18 cellular contexts compared by ENCODE assay signal in genomic region chr10:71816931-71817631, GRCh38. TPM values are rescaled to one million over a fixed set of nuclear protein-coding genes. Genes with fewer than 3 reads are reported as not detected.
DNase-seq lines count a peak whose midpoint lies in the region; ATAC-seq and TF ChIP-seq lines count a peak whose summit lies in the region.
"Had no signal": no experiment of that assay in that cellular context is flagged by ENCODE, and none has a peak within 500 bp of the region (broad histone marks: within the 10 kb centered on the region; RNA-seq: fewer than 3 reads in every experiment).

No MANE protein-coding gene starts in this region.

- intact Hi-C loops in esophagus muscularis mucosa (cut with DNase I) = loop anchor here (10.0 kb wide), 2 partner anchors 252 to 502 kb away; partner anchors contain the start of gene SLC29A3
- intact Hi-C loops in spleen (cut with DNase I; ENCODE audit: low total_unique reads) = loop anchor here (10.0 kb wide), 2 partner anchors 432 to 502 kb away; partner anchors contain the start of gene SLC29A3

- no peak for TF ChIP-seq CTCF in esophagus muscularis mucosa (IDR thresholded peaks at IDR 0.05)
- no peak for TF ChIP-seq CTCF in spleen (IDR thresholded peaks at IDR 0.05 in 8 of 11, conservative IDR thresholded peaks at IDR 0.05 in 3 of 11)
- no peak for TF ChIP-seq CTCF in GM20000 (IDR thresholded peaks at IDR 0.05; ENCODE audit: extremely low read depth, missing control alignments)

- peak overlapping the region; percentile 67 for H3K27ac Mint-ChIP-seq in T-helper 17 cell
- H3K27ac Mint-ChIP-seq: T-helper 2 cell treated with Interferon-gamma antibody and Interleukin-4, amounts not matched to agents 5 μg/mL and 100 μg/mL, for 36 hours had no signal

- H3K4me1 ChIP-seq in esophagus muscularis mucosa (peaks cover 31 to 50% (median 39%) of the 10 kb centered on the region in 4 donors), spleen (peaks cover 4 to 99% (median 68%) of the 10 kb centered on the region in 6 donors)

- ATAC-seq in T-helper 17 cell (no peak), HG02885 (IDR thresholded peaks at IDR 0.05; ENCODE audit: poor library complexity, unreplicated experiment) (no peak)

- H3K4me3 Mint-ChIP-seq in T-helper 17 cell = no peak overlapping the region
- H3K4me3 Mint-ChIP-seq: neural crest cell; T-helper 2 cell treated with Interferon-gamma antibody and Interleukin-4, amounts not matched to agents 5 μg/mL and 100 μg/mL, for 36 hours had no signal

- 64% methylated on average over 7 of the region's 8 CpGs for WGBS in esophagus muscularis mucosa
- WGBS in spleen, 5 donors = 65 to 89% (median 77%) methylated on average over 7 to 8 of the region's 8 CpGs

- H3K36me3 ChIP-seq in esophagus muscularis mucosa (peaks cover 62 to 80% (median 74%) of the 10 kb centered on the region in 4 donors), spleen (peaks cover 12 to 98% (median 71%) of the 10 kb centered on the region in 6 donors)

- H3K4me1 Mint-ChIP-seq in T-helper 17 cell = peaks cover 2% of the 10 kb centered on the region
- H3K4me1 Mint-ChIP-seq: neural crest cell had no signal

- H3K27ac ChIP-seq in esophagus muscularis mucosa (replicated peaks in 1 of 4) = peak overlapping the region; percentile 6 to 55 (median 42)
- H3K27ac ChIP-seq in spleen = peak overlapping the region; percentile 40 to 92 (median 86)

- TF ChIP-seq POLR2A in esophagus muscularis mucosa (IDR thresholded peaks at IDR 0.05; ENCODE audit: low read depth) (no peak), spleen (IDR thresholded peaks at IDR 0.05) (no peak)

- peaks cover 2% of the 10 kb centered on the region for H3K36me3 Mint-ChIP-seq in T-helper 17 cell (ENCODE audit: low read depth)

- H3K4me3 ChIP-seq in esophagus muscularis mucosa (no peak overlapping the region), spleen (peak overlapping the region in 1 of 8 donors; percentile 40)
- H3K4me3 ChIP-seq: coronary artery, testis had no signal

- no peaks in the 10 kb centered on the region for H3K27me3 Mint-ChIP-seq in T-helper 17 cell

- no peaks in the 10 kb centered on the region for H3K27me3 ChIP-seq in esophagus muscularis mucosa
- H3K27me3 ChIP-seq in spleen (replicated peaks in 1 of 7) = no peaks in the 10 kb centered on the region
- H3K27me3 ChIP-seq: testis had no signal

- H3K9me3 ChIP-seq in T-helper 17 cell (ENCODE audit: control insufficient read depth, low read length, poor library complexity, severe bottlenecking) = no peaks in the 10 kb centered on the region
- no peaks in the 10 kb centered on the region for H3K9me3 ChIP-seq in esophagus muscularis mucosa
- H3K9me3 ChIP-seq in spleen = no peaks in the 10 kb centered on the region
- H3K9me3 ChIP-seq: testis had no signal

- no peak for TF ChIP-seq EP300 in esophagus muscularis mucosa (IDR thresholded peaks at IDR 0.05)

- DNase-seq in G401 (ENCODE audit: low spot score) (peak; percentile 65), T-helper 17 cell (no peak), esophagus muscularis mucosa (ENCODE audit: extremely low spot score) (no peak), spleen (peak; percentile 66), GM20000 (ENCODE audit: low spot score) (no peak), AG08395 (ENCODE audit: low spot score) (no peak)
- DNase-seq: activated CD4-positive, CD25-positive, alpha-beta regulatory T cell; activated effector memory CD4-positive, alpha-beta T cell treated with Interleukin-2 at 50 U/mL for 16 hours; erythroblast; KBM-7; NCI-H2029; NCI-H446 treated with DMSO at 0.1 percent for 48 hours; SIG-M5 had no signal

- in situ Hi-C loops in G401 (cut with HindIII; ENCODE audit: low sequenced_read_pairs) = no loop called here

RNA-seq across cellular contexts. Expression of gene PSAP, which starts 34.0 kb away (rescaled TPM):
- total RNA-seq in G401 (2014; rRNA removed; shearing (Covaris generic)) = 582 and 588 TPM in 2 replicates
- total RNA-seq in T-helper 17 cell (100 to 1,000 TPM; 225 to 235 TPM), esophagus muscularis mucosa (100 to 1,000 TPM; 537 to 740 (median 698) TPM), spleen (1,000 to 10,000 TPM; 1,269 to 1,826 (median 1,507) TPM)
- 100 to 1,000 TPM; 363 to 690 (median 437) TPM for polyA plus RNA-seq in spleen

RNA-seq across cellular contexts. Expression of gene VSIR, which starts 43.8 kb away (rescaled TPM):
- total RNA-seq in G401 (2014; rRNA removed; shearing (Covaris generic)) = 1.2 and 1.5 TPM in 2 replicates
- total RNA-seq in T-helper 17 cell (100 to 1,000 TPM; 119 to 124 TPM), esophagus muscularis mucosa (100 to 1,000 TPM in 2 of 4 donors, 10 to 100 TPM in 2; 37.8 to 118 (median 90.3) TPM), spleen (100 to 1,000 TPM; 202 to 512 (median 313) TPM)
- 10 to 100 TPM; 34.5 to 84.3 (median 50.4) TPM for polyA plus RNA-seq in spleen
- total RNA-seq: neural crest cell had no signal

Comparison
In these comparisons a context has a peak if more than half of its experiments do, and no peak if none do; other contexts are left out.
1. DNase-seq: peak in G401 (single experiment) and spleen (single experiment); none in T-helper 17 cell (0 of 3), esophagus muscularis mucosa (single experiment), GM20000 (single experiment) and AG08395 (single experiment).
2. RNA of gene VSIR, which starts 43.8 kb away (total RNA-seq): 202 to 512 TPM in spleen, 119 to 124 TPM in T-helper 17 cell and 37.8 to 118 TPM in esophagus muscularis mucosa; 1.2 to 1.5 TPM in G401; every median in the first group is over 10 times any median in the second.